35 cellular contexts compared by ENCODE assay signal in the genomic region with DNA sequence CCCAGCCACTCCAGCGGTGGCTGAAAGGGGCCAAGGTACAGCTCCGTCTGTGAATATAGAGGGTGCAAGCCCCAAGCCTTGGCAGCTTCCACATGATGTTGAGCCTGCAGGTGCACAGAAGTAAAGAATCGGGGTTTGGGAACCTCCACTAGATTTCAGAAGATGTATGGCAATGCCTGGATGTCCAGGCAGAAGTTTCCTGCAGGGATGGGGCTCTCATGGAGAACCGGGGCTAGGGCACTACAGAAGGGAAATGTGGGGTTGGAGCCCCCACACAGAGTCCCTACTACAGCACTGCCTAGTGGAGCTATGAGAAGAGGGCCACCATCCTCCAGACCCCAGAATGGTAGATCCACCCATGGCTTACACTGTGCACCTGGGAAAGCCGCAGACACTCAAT.
"Had no signal": no experiment of that assay in that cellular context is flagged by ENCODE, and none has a peak within 500 bp of the region (broad histone marks: within the 10 kb centered on the region; RNA-seq: fewer than 3 reads in every experiment).

No MANE protein-coding gene starts in this region.

- H3K4me3 ChIP-seq: MG63 had no signal

- H3K9me3 ChIP-seq: MG63 had no signal

- DNase-seq: Kasumi-1, MG63, MM.1S, MV-4-11, NCI-H1048, NCI-H1092, NCI-H1092 treated with DMSO at 0.1 percent for 48 hours, NCI-H1105, NCI-H1105 treated with DMSO at 0.1 percent for 48 hours, NCI-H1417, NCI-H1417 treated with DMSO at 0.1 percent for 48 hours, NCI-H1436, NCI-H1436 treated with DMSO at 0.1 percent for 48 hours, NCI-H146, NCI-H1694, NCI-H1694 treated with DMSO at 0.1 percent for 48 hours, NCI-H187, NCI-H187 treated with DMSO at 0.1 percent for 48 hours, NCI-H1930, NCI-H2029, NCI-H2029 treated with DMSO at 0.1 percent for 48 hours, NCI-H2081, NCI-H2081 treated with DMSO at 0.1 percent for 48 hours, NCI-H2107, NCI-H2171, NCI-H2171 treated with DMSO at 0.1 percent for 48 hours, NCI-H2227 treated with DMSO at 0.1 percent for 48 hours, NCI-H226, NCI-H345, NCI-H446, NCI-H446 treated with DMSO at 0.1 percent for 48 hours, NCI-H510A, NCI-H510A treated with DMSO at 0.1 percent for 48 hours, NCI-H524, NCI-H524 treated with DMSO at 0.1 percent for 48 hours had no signal

- H3K27me3 ChIP-seq: MG63 had no signal
